Comparison of ENCODE assay signal across 8 cellular contexts in genomic region chr19:38224014-38224862, GRCh38. TPM values are rescaled to one million over a fixed set of nuclear protein-coding genes. Genes with fewer than 3 reads are reported as not detected.
DNase-seq lines count a peak whose midpoint lies in the region; ATAC-seq, FAIRE-seq and TF ChIP-seq lines count a peak whose summit lies in the region.

Gene DPF1 (minus strand): TSS chr19:38224222. CDS start chr19:38224142, 80 bp downstream.

- peak within 1 kb of the TSS; percentile 97 for H3K4me2 ChIP-seq in hepatocyte

- H3K9me3 ChIP-seq in hepatocyte (ENCODE audit: low read depth), result no peaks in the 10 kb centered on the region
- no peaks in the 10 kb centered on the region for H3K9me3 ChIP-seq in small intestine (ENCODE audit: control insufficient read depth, low read depth)

- no peak for FAIRE-seq in small intestine (lab: Jason Lieb, UNC)

- WGBS in hepatocyte (ENCODE audit: low lambda C conversion rate, missing lambda C conversion rate), result 6% methylated on average over 16 of the region's 61 CpGs
- WGBS in small intestine, 3 donors, result 1 to 2% (median 2%) methylated on average over 41 to 61 of the region's 61 CpGs

- H3K4me3 ChIP-seq in LNCaP clone FGC (ENCODE audit: low read depth, low read length) (peak within 1 kb of the TSS; percentile 53), hepatocyte (peak within 1 kb of the TSS; percentile 71), small intestine (ENCODE audit: low read depth in 1 of 2, low read length in 2 of 2) (peak within 1 kb of the TSS in 1 of 2 donors; percentile 33)

- H4K20me1 ChIP-seq in hepatocyte (ENCODE audit: insufficient read depth, poor library complexity, severe bottlenecking), result no peaks in the 10 kb centered on the region

- H3K4me1 ChIP-seq in hepatocyte (ENCODE audit: insufficient read depth), result peaks cover 11% of the 10 kb centered on the region
- H3K4me1 ChIP-seq in small intestine (ENCODE audit: control insufficient read depth in 2 of 2, insufficient read depth in 1 of 2, low read depth in 1 of 2, low read length in 1 of 2), result peaks cover 1 to 5% of the 10 kb centered on the region in 2 donors

- H3K36me3 ChIP-seq in hepatocyte (replicated peaks; ENCODE audit: insufficient read depth, low read depth), result no peaks in the 10 kb centered on the region
- no peaks in the 10 kb centered on the region for H3K36me3 ChIP-seq in small intestine (ENCODE audit: control insufficient read depth in 2 of 2, insufficient read depth in 2 of 2, low read length in 2 of 2)

- TF ChIP-seq CTCF in LNCaP clone FGC (IDR thresholded peaks at IDR 0.05; ENCODE audit: control insufficient read depth, extremely low read depth, insufficient read depth), result 0 out of 2 replicates have a peak, but pooled peaks have one; percentile 6
- TF ChIP-seq CTCF in hepatocyte (IDR thresholded peaks at IDR 0.05; ENCODE audit: poor library complexity), result peak; percentile 35

- no peaks in the 10 kb centered on the region for H3K9me2 ChIP-seq in hepatocyte (replicated peaks; ENCODE audit: insufficient read depth)

- H2AFZ ChIP-seq in hepatocyte, result peak within 1 kb of the TSS; percentile 75

- DNase-seq in DMS79 (lab: John Stamatoyannopoulos, UW) (peak; percentile 49), LNCaP clone FGC (ENCODE audit: low read depth) (no peak), SKM-1 (lab: John Stamatoyannopoulos, UW; ENCODE audit: unreplicated experiment) (peak; percentile 15), anterior cingulate cortex (lab: John Stamatoyannopoulos, UW) (peak in 53 of 58 donors; percentile 26 to 84 (median 62)), hepatocyte (ENCODE audit: low spot score) (peak; percentile 90), small intestine (peak; percentile 26)
- DNase-seq in NK-92 treated with Interleukin-12 subunit alpha and Interleukin-12 subunit beta, amount 100 ng/mL, for 24 hours (lab: John Stamatoyannopoulos, UW), result no peak

- H3K27me3 ChIP-seq in hepatocyte (peaks cover 24% of the 10 kb centered on the region), small intestine (ENCODE audit: control insufficient read depth in 2 of 2, insufficient read depth in 2 of 2, low read length in 2 of 2) (peaks cover 2 to 33% of the 10 kb centered on the region in 2 donors)

- peak; percentile 63 for ATAC-seq in GM21529 (IDR thresholded peaks at IDR 0.05; ENCODE audit: unreplicated experiment)

- H3K27ac ChIP-seq in hepatocyte (no peak within 1 kb of the TSS), small intestine (ENCODE audit: low read depth in 1 of 2, low read length in 1 of 2) (no peak within 1 kb of the TSS)

- H3K79me2 ChIP-seq in hepatocyte, result no peaks in the 10 kb centered on the region

RNA-seq across cellular contexts. Expression of gene DPF1, which starts in this region (rescaled TPM):
- 1.2 and 2.1 TPM in 2 replicates for total RNA-seq in hepatocyte
- polyA plus RNA-seq in hepatocyte (2.0 and 2.7 TPM in 2 replicates), small intestine (under 1 TPM in 1 of 3 donors, not detected in 2; 0.39 TPM)

Comparison
In these comparisons a context has a peak if more than half of its experiments do, and no peak if none do; other contexts are left out.
1. Peak in DNase-seq in small intestine; RNA of the gene not detected or under 1 TPM.
2. DNase-seq: peak in DMS79 (single experiment), SKM-1 (single experiment), anterior cingulate cortex (53 of 58) and hepatocyte (single experiment); none in LNCaP clone FGC (single experiment) and NK-92 treated with Interleukin-12 subunit alpha and Interleukin-12 subunit beta, amount 100 ng/mL, for 24 hours (single experiment).